In genomic region chr2:74177697-74178096, GRCh38 we compare ENCODE assay signal across 8 cellular contexts.
A peak's percentile ranks its signal among the peaks of the same experiment; 100 is the strongest.
DNase-seq lines count a peak whose midpoint lies in the region; ATAC-seq, FAIRE-seq and TF ChIP-seq lines count a peak whose summit lies in the region.

No MANE protein-coding gene starts in this region.

- in situ Hi-C loops in ACHN (cut with HindIII; ENCODE audit: low pct_ligation_motif_present, low pct_unique_long_range_greater_than_20kb, low sequenced_read_pairs) = no loop called here

- peak overlapping the region; percentile 99 for H3K27ac ChIP-seq in BLaER1
- no peak overlapping the region for H3K27ac ChIP-seq in duodenal mucosa (ENCODE audit: low read depth, low read length)

- no peaks in the 10 kb centered on the region for H3F3A ChIP-seq in Loucy (ENCODE audit: low read depth)

- no peaks in the 10 kb centered on the region for H3K27me3 Mint-ChIP-seq in nephron (ENCODE audit: low read depth)

- peak overlapping the region; percentile 92 to 97 (median 94) for H3K27ac Mint-ChIP-seq in nephron

- peak overlapping the region; percentile 99 for H3K9ac ChIP-seq in BLaER1
- peak overlapping the region; percentile 89 for H3K9ac ChIP-seq in Loucy (ENCODE audit: low read depth, low read length, poor library complexity, severe bottlenecking)
- H3K9ac ChIP-seq in duodenal mucosa (ENCODE audit: low read depth in 1 of 2, low read length in 2 of 2) = peak overlapping the region; percentile 68 to 85

- no peak for ATAC-seq in GM21825 (IDR thresholded peaks at IDR 0.05; ENCODE audit: unreplicated experiment)

- H3K36me3 Mint-ChIP-seq in nephron (ENCODE audit: low read depth) = peaks cover 38% of the 10 kb centered on the region

- H3K4me1 ChIP-seq in BLaER1 = peaks cover 42% of the 10 kb centered on the region
- H3K4me1 ChIP-seq in Loucy (ENCODE audit: insufficient read depth, low read length, poor library complexity, severe bottlenecking) = peaks cover 27% of the 10 kb centered on the region
- peaks cover 6 to 13% of the 10 kb centered on the region in 2 donors for H3K4me1 ChIP-seq in duodenal mucosa (ENCODE audit: control insufficient read depth in 1 of 2, insufficient read depth in 2 of 2, low read length in 2 of 2)

- no peak for FAIRE-seq in GM19239 (lab: Jason Lieb, UNC)

- peak overlapping the region; percentile 71; the same call in 1 of the 2 replicates for H2AFZ ChIP-seq in Loucy (ENCODE audit: low read length)

- peaks cover 14% of the 10 kb centered on the region for H3K4me1 Mint-ChIP-seq in nephron

- peaks cover 30% of the 10 kb centered on the region for H3K36me3 ChIP-seq in BLaER1
- no peaks in the 10 kb centered on the region; the same call in 1 of the 2 replicates for H3K36me3 ChIP-seq in Loucy (ENCODE audit: insufficient read depth, low read length)
- no peaks in the 10 kb centered on the region for H3K36me3 ChIP-seq in duodenal mucosa (ENCODE audit: control insufficient read depth in 1 of 2, insufficient read depth in 2 of 2, low read length in 2 of 2)

- H3K79me2 ChIP-seq in Loucy (ENCODE audit: insufficient read depth, low read length) = peaks cover 59% of the 10 kb centered on the region

- H3K9me3 ChIP-seq in BLaER1 (peaks cover 23% of the 10 kb centered on the region; the same call in 1 of the 2 replicates), Loucy (ENCODE audit: insufficient read depth, low read depth, low read length) (0 out of 2 replicates have a peak, but pooled peaks cover 6% of the 10 kb centered on the region), duodenal mucosa (ENCODE audit: control insufficient read depth in 1 of 2, low read length in 2 of 2) (no peaks in the 10 kb centered on the region)

- DNase-seq in GM19239 (ENCODE audit: insufficient read length, low spot score) = no peak
- DNase-seq in ACHN = no peak
- no peak for DNase-seq in AML-193 (lab: John Stamatoyannopoulos, UW)

- H3K4me2 ChIP-seq in BLaER1 = peak overlapping the region; percentile 83
- H3K4me2 ChIP-seq in Loucy (ENCODE audit: low read depth, low read length, poor library complexity, severe bottlenecking) = peak overlapping the region; percentile 92

- H3K4me3 Mint-ChIP-seq in nephron = peak overlapping the region; percentile 85 to 98 (median 95)

- no peaks in the 10 kb centered on the region for H3K9me2 ChIP-seq in Loucy (replicated peaks; ENCODE audit: low read depth, low read length)

- H3K27me3 ChIP-seq in BLaER1 = no peaks in the 10 kb centered on the region
- no peaks in the 10 kb centered on the region for H3K27me3 ChIP-seq in Loucy (ENCODE audit: insufficient read depth, low read length, poor library complexity, severe bottlenecking)
- H3K27me3 ChIP-seq in duodenal mucosa (ENCODE audit: control insufficient read depth in 1 of 2, insufficient read depth in 2 of 2, low read length in 2 of 2) = no peaks in the 10 kb centered on the region

- peaks cover 7% of the 10 kb centered on the region for H3K9me3 Mint-ChIP-seq in nephron

- TF ChIP-seq CTCF in Loucy (conservative IDR thresholded peaks at IDR 0.05; ENCODE audit: low read length) (no peak), nephron (IDR thresholded peaks at IDR 0.05; ENCODE audit: unreplicated experiment in 3 of 3) (no peak)

- H3K4me3 ChIP-seq in BLaER1 (peak overlapping the region; percentile 94), Loucy (ENCODE audit: low read length, poor library complexity, severe bottlenecking) (peak overlapping the region; percentile 92), duodenal mucosa (ENCODE audit: low read depth in 1 of 2, low read length in 2 of 2) (peak overlapping the region; percentile 84 to 88)

- H4K20me1 ChIP-seq in BLaER1 (peaks cover 59% of the 10 kb centered on the region), Loucy (ENCODE audit: insufficient read depth, low read length, poor library complexity, severe bottlenecking) (peaks cover 48% of the 10 kb centered on the region)
